ENCODE assay signal across 8 cellular contexts in the genomic region with DNA sequence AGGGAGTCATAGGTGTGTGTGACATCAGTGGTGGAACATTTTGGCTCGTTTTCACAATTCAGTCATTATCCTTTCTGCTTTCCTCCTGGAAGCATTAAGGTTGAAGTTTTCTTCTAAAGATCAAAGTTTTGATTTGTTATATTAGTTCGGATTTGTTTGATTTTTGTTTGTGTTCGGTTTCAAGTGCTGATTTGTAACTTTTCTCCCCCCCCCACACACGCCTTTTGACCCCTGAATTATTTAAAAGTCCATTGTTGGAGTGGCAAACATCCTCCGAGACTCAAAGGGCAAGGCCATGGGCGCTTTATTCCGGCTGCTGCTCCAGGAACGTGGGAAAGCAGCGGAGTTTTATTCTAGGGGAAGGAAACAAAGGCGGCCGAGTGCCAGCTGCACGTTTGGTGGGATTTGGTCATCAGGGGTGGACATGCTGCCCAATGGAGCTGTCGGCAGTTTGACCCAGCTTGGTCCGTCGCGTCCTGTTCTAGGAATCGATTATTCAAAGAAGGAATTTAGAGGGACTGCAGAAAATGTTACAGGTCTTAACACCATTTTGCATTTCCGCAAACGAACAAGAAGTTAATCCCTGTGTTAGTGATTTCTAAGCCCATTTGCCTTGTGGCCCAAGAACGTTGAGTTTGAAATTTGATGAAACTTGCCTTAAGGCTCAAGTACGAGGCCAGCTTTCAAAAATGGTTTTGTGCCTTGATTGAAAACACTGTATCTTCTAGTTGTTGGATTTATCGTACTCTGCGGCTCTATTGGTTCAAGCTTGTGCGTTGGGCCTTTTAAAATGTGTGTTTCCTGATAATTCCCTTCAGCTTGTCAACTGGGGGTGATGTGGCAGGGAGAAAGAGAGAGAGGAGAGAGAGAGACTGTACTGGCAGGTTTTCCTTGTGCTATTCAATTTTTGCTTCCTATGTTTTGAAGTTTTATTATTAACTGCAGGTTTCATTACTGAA. TPM values are rescaled to one million over a fixed set of nuclear protein-coding genes. Genes with fewer than 3 reads are reported as not detected.
DNase-seq lines count a peak whose midpoint lies in the region; ATAC-seq and TF ChIP-seq lines count a peak whose summit lies in the region.

No MANE protein-coding gene starts in this region.

- intact Hi-C loops in heart right ventricle (cut with DNase I): loop anchor here in 2 of 10 donors (5.0 to 10.0 kb wide), 3 partner anchors 249 to 354 kb away; partner anchors contain the start of genes CDK16 (in 1 of the 2), USP11 (in 1 of the 2) and ZNF81 (in 1 of the 2)
- intact Hi-C loops in psoas muscle (cut with DNase I): no loop called here

- H3K27me3 ChIP-seq in HUES48 (ENCODE audit: control insufficient read depth, insufficient read depth, low read length) (no peaks in the 10 kb centered on the region), heart right ventricle (no peaks in the 10 kb centered on the region), psoas muscle (ENCODE audit: insufficient read depth in 3 of 3, low read length in 2 of 3) (no peaks in the 10 kb centered on the region)

- H3K4me1 ChIP-seq in HUES48 (ENCODE audit: control insufficient read depth, insufficient read depth, low read length) (no peaks in the 10 kb centered on the region), heart right ventricle (peaks cover 0 to 39% (median 12%) of the 10 kb centered on the region in 9 donors), psoas muscle (peaks cover 5% of the 10 kb centered on the region)

- H3K36me3 ChIP-seq in HUES48 (ENCODE audit: control insufficient read depth, insufficient read depth, low read length) (no peaks in the 10 kb centered on the region), heart right ventricle (no peaks in the 10 kb centered on the region), psoas muscle (ENCODE audit: insufficient read depth in 1 of 2, low read depth in 1 of 2) (no peaks in the 10 kb centered on the region)

- peak overlapping the region; percentile 8; the same call in 1 of the 2 replicates for H3K9ac ChIP-seq in HUES48 (ENCODE audit: low read depth, low read length)

- peak overlapping the region; percentile 94 to 96 for H3K27ac Mint-ChIP-seq in activated naive CD4-positive, alpha-beta T cell treated with anti-CD3 and anti-CD28 coated beads, Interleukin-2, amount 50 U/mL, for 72 hours

- peak overlapping the region; percentile 99 for H3K27ac ChIP-seq in C4-2B
- H3K27ac ChIP-seq in HUES48 (ENCODE audit: low read depth, low read length): peak overlapping the region; percentile 99
- peak overlapping the region; percentile 95 to 99 (median 98) for H3K27ac ChIP-seq in heart right ventricle
- H3K27ac ChIP-seq in psoas muscle: peak overlapping the region; percentile 97

- no peak for ATAC-seq in activated naive CD4-positive, alpha-beta T cell treated with anti-CD3 and anti-CD28 coated beads, Interleukin-2, amount 50 U/mL, for 72 hours
- ATAC-seq in heart right ventricle (peak in 4 of 8 donors; percentile 8 to 37 (median 20)), psoas muscle (peak in 1 of 4 donors; percentile 14), HG03097 (IDR thresholded peaks at IDR 0.05; ENCODE audit: low FRiP score, unreplicated experiment) (no peak)

- H3K36me3 Mint-ChIP-seq in activated naive CD4-positive, alpha-beta T cell treated with anti-CD3 and anti-CD28 coated beads, Interleukin-2, amount 50 U/mL, for 72 hours: peaks cover 6 to 8% of the 10 kb centered on the region in 2 donors

- DNase-seq in activated naive CD4-positive, alpha-beta T cell treated with anti-CD3 and anti-CD28 coated beads, Interleukin-2, amount 50 U/mL, for 72 hours (ENCODE audit: low spot score in 2 of 2): no peak
- DNase-seq in heart right ventricle (peak; percentile 31 to 36), psoas muscle (peak; percentile 32 to 57), activated gamma-delta T cell (lab: John Stamatoyannopoulos, UW) (no peak), epidermal melanocyte (ENCODE audit: insufficient read length, low spot score) (no peak)

- TF ChIP-seq CTCF in C4-2B (conservative IDR thresholded peaks at IDR 0.05): no peak
- TF ChIP-seq CTCF in heart right ventricle (IDR thresholded peaks at IDR 0.05): no peak
- no peak for TF ChIP-seq CTCF in psoas muscle (IDR thresholded peaks at IDR 0.05)

- H3K9me3 ChIP-seq in HUES48 (ENCODE audit: control insufficient read depth, insufficient read depth, low read length) (peaks cover 13% of the 10 kb centered on the region), heart right ventricle (no peaks in the 10 kb centered on the region), psoas muscle (no peaks in the 10 kb centered on the region)

- no peaks in the 10 kb centered on the region for H3K9me3 Mint-ChIP-seq in activated naive CD4-positive, alpha-beta T cell treated with anti-CD3 and anti-CD28 coated beads, Interleukin-2, amount 50 U/mL, for 72 hours

- 0 to 1% methylated on average over 24 of the region's 24 CpGs for WGBS in heart right ventricle, 2 donors
- WGBS in psoas muscle, 3 donors: 1 to 34% (median 1%) methylated on average over 24 of the region's 24 CpGs

- H3K4me3 ChIP-seq in HUES48 (ENCODE audit: low read depth, low read length) (peak overlapping the region; percentile 81), heart right ventricle (peak overlapping the region; percentile 57 to 91 (median 82)), psoas muscle (peak overlapping the region; percentile 80)

RNA-seq across cellular contexts. Expression of gene ZNF41, which starts 0.6 kb away (rescaled TPM):
- total RNA-seq in activated naive CD4-positive, alpha-beta T cell treated with anti-CD3 and anti-CD28 coated beads, Interleukin-2, amount 50 U/mL, for 72 hours: 10 to 100 TPM in 1 of 2 donors, 1 to 10 TPM in 1; 5.8 to 10.6 TPM
- total RNA-seq in heart right ventricle (10 to 100 TPM; 10.6 to 19.3 (median 14.8) TPM), psoas muscle (10 to 100 TPM in 3 of 4 donors, 1 to 10 TPM in 1; 9.5 to 17.7 (median 13.4) TPM)
- polyA plus RNA-seq in heart right ventricle (1 to 10 TPM; 3.1 to 6.7 TPM), psoas muscle (10 to 100 TPM in 1 of 3 donors, 1 to 10 TPM in 2; 5.3 to 10.9 (median 8.5) TPM)

Comparison
In these comparisons a context has a peak if more than half of its experiments do, and no peak if none do; other contexts are left out.
1. DNase-seq: peak in heart right ventricle (2 of 2) and psoas muscle (2 of 2); none in activated naive CD4-positive, alpha-beta T cell treated with anti-CD3 and anti-CD28 coated beads, Interleukin-2, amount 50 U/mL, for 72 hours (0 of 2), activated gamma-delta T cell (single experiment) and epidermal melanocyte (single experiment).
2. Peak in every context shown above with its lines, with median percentiles within 50 percentile points of each other: H3K27ac ChIP-seq and H3K4me3 ChIP-seq.